ENCODE assay signal across 15 cellular contexts in genomic region chr18:9069482-9070059, GRCh38. TPM values are rescaled to one million over a fixed set of nuclear protein-coding genes. Genes with fewer than 3 reads are reported as not detected.
DNase-seq lines count a peak whose midpoint lies in the region; ATAC-seq, FAIRE-seq and TF ChIP-seq lines count a peak whose summit lies in the region.
"Had no signal": no experiment of that assay in that cellular context is flagged by ENCODE, and none has a peak within 500 bp of the region (broad histone marks: within the 10 kb centered on the region; RNA-seq: fewer than 3 reads in every experiment).

No MANE protein-coding gene starts in this region.

- DNase-seq in GM12891 (ENCODE audit: insufficient read length, low spot score) (no peak), NCI-H146 (lab: John Stamatoyannopoulos, UW) (peak; percentile 67), germinal center (ENCODE audit: low spot score) (peak; percentile 21), NCI-H82 treated with DMSO at 0.1 percent for 48 hours (lab: John Stamatoyannopoulos, UW; ENCODE audit: unreplicated experiment) (no peak), type B pancreatic cell (ENCODE audit: extremely low spot score, unreplicated experiment) (no peak), esophagus muscularis mucosa (ENCODE audit: extremely low spot score) (no peak)
- DNase-seq: activated CD4-positive, alpha-beta T cell treated with anti-CD3 and anti-CD28 coated beads, Interleukin-2, amount 50 U/mL, for 48 hours; CD4-positive, CD25-positive, alpha-beta regulatory T cell; NCI-H2227 treated with DMSO at 0.1 percent for 48 hours; stimulated activated CD4-positive, alpha-beta T cell treated with anti-CD3 and anti-CD28 coated beads, Interleukin-4, amount 100 ng/mL, for 1 hour had no signal

- intact Hi-C loops in esophagus muscularis mucosa (cut with DNase I): loop anchor here (10.0 kb wide), 2 partner anchors 265 to 445 kb away; partner anchors contain the start of gene TWSG1

- peak; percentile 75 for FAIRE-seq in GM12891 (lab: Jason Lieb, UNC)
- FAIRE-seq: HTR-8/SVneo had no signal

- no peaks in the 10 kb centered on the region for H3K27me3 ChIP-seq in ACC112 (ENCODE audit: insufficient read depth, low read length)
- no peaks in the 10 kb centered on the region for H3K27me3 ChIP-seq in esophagus muscularis mucosa
- H3K27me3 ChIP-seq: gastroesophageal sphincter, SJSA1 had no signal

- H3K4me3 ChIP-seq in ACC112 (ENCODE audit: low read depth, low read length) (no peak overlapping the region), esophagus muscularis mucosa (no peak overlapping the region)
- H3K4me3 ChIP-seq: gastroesophageal sphincter, SJSA1 had no signal

- no peak overlapping the region for H3K27ac Mint-ChIP-seq in type B pancreatic cell

- H3K36me3 ChIP-seq in ACC112 (ENCODE audit: insufficient read depth, low read length) (no peaks in the 10 kb centered on the region), esophagus muscularis mucosa (no peaks in the 10 kb centered on the region)
- H3K36me3 ChIP-seq: gastroesophageal sphincter, SJSA1 had no signal

- no peaks in the 10 kb centered on the region for H3K9me3 Mint-ChIP-seq in type B pancreatic cell
- H3K9me3 Mint-ChIP-seq: CD4-positive, CD25-positive, alpha-beta regulatory T cell had no signal

- H2AFZ ChIP-seq in ACC112 (ENCODE audit: low read length, unreplicated experiment): peak overlapping the region; percentile 28

- no peaks in the 10 kb centered on the region for H3K27me3 Mint-ChIP-seq in type B pancreatic cell
- H3K27me3 Mint-ChIP-seq: CD4-positive, CD25-positive, alpha-beta regulatory T cell had no signal

- no peaks in the 10 kb centered on the region for H3K36me3 Mint-ChIP-seq in type B pancreatic cell
- H3K36me3 Mint-ChIP-seq: CD4-positive, CD25-positive, alpha-beta regulatory T cell had no signal

- ATAC-seq in GM21529 (IDR thresholded peaks at IDR 0.05; ENCODE audit: unreplicated experiment): no peak
- ATAC-seq: gastroesophageal sphincter had no signal

- no peak overlapping the region for H3K27ac ChIP-seq in ACC112 (ENCODE audit: low read depth, low read length)
- H3K27ac ChIP-seq in esophagus muscularis mucosa (replicated peaks in 1 of 4): no peak overlapping the region
- H3K27ac ChIP-seq: gastroesophageal sphincter, SJSA1 had no signal

- WGBS in esophagus muscularis mucosa: 52% methylated on average over 11 of the region's 12 CpGs

- no peak overlapping the region for H3K4me3 Mint-ChIP-seq in type B pancreatic cell
- H3K4me3 Mint-ChIP-seq: CD4-positive, CD25-positive, alpha-beta regulatory T cell had no signal

- H3K4me1 ChIP-seq in ACC112 (ENCODE audit: control insufficient read depth, insufficient read depth, low read length, unreplicated experiment) (peaks cover 4% of the 10 kb centered on the region), esophagus muscularis mucosa (peaks cover 0 to 13% (median 12%) of the 10 kb centered on the region in 4 donors)

- no peaks in the 10 kb centered on the region for H3K9me3 ChIP-seq in esophagus muscularis mucosa
- H3K9me3 ChIP-seq: gastroesophageal sphincter, SJSA1 had no signal

- no peaks in the 10 kb centered on the region for H3K79me2 ChIP-seq in ACC112 (ENCODE audit: control insufficient read depth, insufficient read depth, low read length, unreplicated experiment)

- TF ChIP-seq CTCF in type B pancreatic cell (conservative IDR thresholded peaks at IDR 0.05): no peak
- TF ChIP-seq CTCF in esophagus muscularis mucosa (IDR thresholded peaks at IDR 0.05): no peak

- TF ChIP-seq POLR2A in GM12891 (IDR thresholded peaks at IDR 0.05; ENCODE audit: low read depth, low read length): no peak
- no peak for TF ChIP-seq POLR2A in esophagus muscularis mucosa (IDR thresholded peaks at IDR 0.05; ENCODE audit: low read depth)

- TF ChIP-seq EP300 in esophagus muscularis mucosa (IDR thresholded peaks at IDR 0.05): no peak

- peaks cover 12% of the 10 kb centered on the region for H3K4me1 Mint-ChIP-seq in type B pancreatic cell (ENCODE audit: unreplicated experiment)

TF ChIP-seq in GM12891, 5 proteins besides CTCF, POLR2A, EP300 and RAD21:
- TF ChIP-seq SPI1 (IDR thresholded peaks at IDR 0.05; ENCODE audit: low read depth, low read length) (peak; percentile 95), POLR2AphosphoS5 (IDR thresholded peaks at IDR 0.05; ENCODE audit: low read depth, low read length) (no peak), PAX5 (IDR thresholded peaks at IDR 0.05; ENCODE audit: insufficient read depth, low read length, severe bottlenecking) (no peak), POU2F2 (IDR thresholded peaks at IDR 0.05; ENCODE audit: low read depth, low read length) (no peak)

RNA-seq across cellular contexts. Expression of gene NDUFV2, which starts 32.9 kb away (rescaled TPM):
- polyA plus RNA-seq in GM12891 (2012; ENCODE audit: low read depth, missing spikeins): 236 TPM
- 122 and 135 TPM in 2 replicates for total RNA-seq in type B pancreatic cell (ENCODE audit: low replicate concordance)
- total RNA-seq in esophagus muscularis mucosa: 100 to 1,000 TPM; 120 to 229 (median 175) TPM

Comparison
In these comparisons a context has a peak if more than half of its experiments do, and no peak if none do; other contexts are left out.
1. DNase-seq: peak in NCI-H146 (single experiment) and germinal center (single experiment); none in GM12891 (single experiment), NCI-H82 treated with DMSO at 0.1 percent for 48 hours (single experiment), type B pancreatic cell (single experiment) and esophagus muscularis mucosa (single experiment).